8 cellular contexts compared by ENCODE assay signal in genomic region chr7:18352339-18353255, GRCh38.
DNase-seq lines count a peak whose midpoint lies in the region; ATAC-seq, FAIRE-seq and TF ChIP-seq lines count a peak whose summit lies in the region.

No MANE protein-coding gene starts in this region.

- no peaks in the 10 kb centered on the region for H3K36me3 ChIP-seq in lung (ENCODE audit: control insufficient read depth in 2 of 2, insufficient read depth in 2 of 2, low read length in 2 of 2)

- ATAC-seq in GM21381 (IDR thresholded peaks at IDR 0.05; ENCODE audit: unreplicated experiment), result peak; percentile 70
- ATAC-seq in lung (ENCODE audit: insufficient read depth, low FRiP score), result no peak
- ATAC-seq in GM21737 (IDR thresholded peaks at IDR 0.05; ENCODE audit: unreplicated experiment), result no peak
- ATAC-seq in GM21526 (IDR thresholded peaks at IDR 0.05; ENCODE audit: low FRiP score, unreplicated experiment), result no peak

- no peak overlapping the region for H3K4me3 ChIP-seq in lung

- 63 to 69% methylated on average over 7 of the region's 7 CpGs for WGBS in lung, 2 donors

- peak; percentile 31 for TF ChIP-seq CTCF in lung (IDR thresholded peaks at IDR 0.05; ENCODE audit: control extremely low read depth, extremely low read depth)

- DNase-seq in DMS53 treated with DMSO at 0.1 percent for 48 hours (lab: John Stamatoyannopoulos, UW; ENCODE audit: unreplicated experiment) (peak; percentile 75), HTR-8/SVneo (ENCODE audit: insufficient read length, low spot score) (peak; percentile 30), OCI-M1 (lab: John Stamatoyannopoulos, UW) (peak; percentile 65), dermis microvascular lymphatic vessel endothelial cell (ENCODE audit: low read depth in 2 of 2) (peak; percentile 38 to 76), lung (ENCODE audit: low spot score) (no peak)

- no peak overlapping the region for H3K27ac ChIP-seq in lung (ENCODE audit: low read depth in 1 of 2, low read length in 1 of 2)

- peaks cover 0 to 4% of the 10 kb centered on the region in 2 donors for H3K4me1 ChIP-seq in lung (ENCODE audit: control insufficient read depth in 2 of 2, insufficient read depth in 2 of 2, low read length in 2 of 2)

- no peaks in the 10 kb centered on the region for H3K9me3 ChIP-seq in lung (ENCODE audit: control insufficient read depth in 2 of 2, insufficient read depth in 1 of 2, low read length in 1 of 2)

- H3K27me3 ChIP-seq in lung (ENCODE audit: control insufficient read depth, insufficient read depth), result no peaks in the 10 kb centered on the region

- no peak for FAIRE-seq in HTR-8/SVneo (lab: Jason Lieb, UNC)
